In genomic region chr1:175278236-175278635, GRCh38 we compare ENCODE assay signal across 22 cellular contexts.
DNase-seq lines count a peak whose midpoint lies in the region; TF ChIP-seq lines count a peak whose summit lies in the region.
"Had no signal": no experiment of that assay in that cellular context is flagged by ENCODE, and none has a peak within 500 bp of the region (broad histone marks: within the 10 kb centered on the region; RNA-seq: fewer than 3 reads in every experiment).

No MANE protein-coding gene starts in this region.

- H3K9ac ChIP-seq in skeletal muscle tissue (ENCODE audit: low read depth in 1 of 3, low read length in 3 of 3): peak overlapping the region in 1 of 3 donors; percentile 37
- H3K9ac ChIP-seq: BLaER1 had no signal

- no peak for TF ChIP-seq POLR2A in prostate gland (IDR thresholded peaks at IDR 0.05)

- H3K4me1 ChIP-seq in skeletal muscle tissue (ENCODE audit: control insufficient read depth in 3 of 3, insufficient read depth in 3 of 3, low read length in 3 of 3) (peaks cover 12 to 20% (median 13%) of the 10 kb centered on the region in 3 donors), prostate gland (replicated peaks) (no peaks in the 10 kb centered on the region)
- H3K4me1 ChIP-seq: BLaER1 had no signal

- H3K4me3 ChIP-seq in skeletal muscle tissue (ENCODE audit: low read length in 3 of 3) (peak overlapping the region in 1 of 3 donors; percentile 15), prostate gland (no peak overlapping the region)
- H3K4me3 ChIP-seq: BLaER1 had no signal

- H3K9me3 ChIP-seq in skeletal muscle tissue (ENCODE audit: control insufficient read depth in 3 of 3, low read length in 3 of 3) (no peaks in the 10 kb centered on the region), prostate gland (no peaks in the 10 kb centered on the region)
- H3K9me3 ChIP-seq: BLaER1 had no signal

- DNase-seq in G401 (ENCODE audit: low spot score) (peak; percentile 82), NCI-H524 treated with DMSO at 0.1 percent for 48 hours (lab: John Stamatoyannopoulos, UW) (peak; percentile 67), cerebellar cortex (ENCODE audit: low spot score) (peak; percentile 78), iPS-NIHi7 (ENCODE audit: extremely low spot score) (no peak), dedifferentiated amniotic fluid mesenchymal stem cell (ENCODE audit: extremely low spot score) (no peak), NCI-H1105 treated with DMSO at 0.1 percent for 48 hours (lab: John Stamatoyannopoulos, UW) (no peak), prostate gland (ENCODE audit: low spot score) (no peak)
- DNase-seq: CD4-positive, alpha-beta T cell; COR-L47; GDM1; GOT3; HCEC 1CT; KG1; NCI-H1092 treated with DMSO at 0.1 percent for 48 hours; NCI-H146; NCI-H2029; NCI-H345; NCI-H526 treated with DMSO at 0.1 percent for 48 hours; SIG-M5 had no signal

- H3K27ac ChIP-seq in skeletal muscle tissue (ENCODE audit: low read depth, low read length): peak overlapping the region; percentile 28
- no peak overlapping the region for H3K27ac ChIP-seq in prostate gland
- H3K27ac ChIP-seq: BLaER1, RWPE1 had no signal

- H3K27me3 ChIP-seq in skeletal muscle tissue (ENCODE audit: control insufficient read depth in 3 of 3, insufficient read depth in 3 of 3, low read length in 3 of 3): no peaks in the 10 kb centered on the region
- no peaks in the 10 kb centered on the region for H3K27me3 ChIP-seq in prostate gland (replicated peaks; ENCODE audit: insufficient read depth)
- H3K27me3 ChIP-seq: BLaER1 had no signal

- no peak for TF ChIP-seq CTCF in prostate gland (IDR thresholded peaks at IDR 0.05)

- intact Hi-C loops in prostate gland (cut with DNase I): no loop called here

- H3K36me3 ChIP-seq in skeletal muscle tissue (ENCODE audit: control insufficient read depth in 3 of 3, insufficient read depth in 3 of 3, low read length in 3 of 3) (no peaks in the 10 kb centered on the region), prostate gland (no peaks in the 10 kb centered on the region)
- H3K36me3 ChIP-seq: BLaER1 had no signal

- WGBS in prostate gland: 89% methylated on average over 4 of the region's 4 CpGs

- in situ Hi-C loops in G401 (cut with HindIII; ENCODE audit: low sequenced_read_pairs): no loop called here

Comparison
In these comparisons a context has a peak if more than half of its experiments do, and no peak if none do; other contexts are left out.
1. DNase-seq: peak in G401 (single experiment), NCI-H524 treated with DMSO at 0.1 percent for 48 hours (single experiment) and cerebellar cortex (single experiment); none in iPS-NIHi7 (single experiment), dedifferentiated amniotic fluid mesenchymal stem cell (single experiment), NCI-H1105 treated with DMSO at 0.1 percent for 48 hours (single experiment) and prostate gland (single experiment).